8 cellular contexts compared by ENCODE assay signal in genomic region chr6:144055121-144055931, GRCh38. TPM values are rescaled to one million over a fixed set of nuclear protein-coding genes. Genes with fewer than 3 reads are reported as not detected.
DNase-seq lines count a peak whose midpoint lies in the region; ATAC-seq and TF ChIP-seq lines count a peak whose summit lies in the region.

No MANE protein-coding gene starts in this region.

- WGBS in transverse colon (ENCODE audit: low coverage in 1 of 2), 2 donors, result 10 to 32% methylated on average over 3 to 6 of the region's 6 CpGs

- intact Hi-C loops in transverse colon (cut with DNase I; ENCODE audit: low total_unique reads), result no loop called here

- TF ChIP-seq CTCF in astrocyte of the cerebellum (IDR thresholded peaks at IDR 0.05; ENCODE audit: low read depth, low read length, missing control alignments) (no peak), transverse colon (IDR thresholded peaks at IDR 0.05) (no peak)

- DNase-seq in Daoy (ENCODE audit: low read depth) (peak; percentile 20), KG1 (lab: John Stamatoyannopoulos, UW) (peak; percentile 17), astrocyte of the cerebellum (ENCODE audit: low read depth) (peak; percentile 11), transverse colon (no peak), caudate nucleus (lab: John Stamatoyannopoulos, UW) (no peak), DMS114 treated with DMSO at 0.1 percent for 48 hours (lab: John Stamatoyannopoulos, UW; ENCODE audit: unreplicated experiment) (no peak), SIG-M5 treated with dmso at 0.1 percent for 504 hours (lab: John Stamatoyannopoulos, UW; ENCODE audit: unreplicated experiment) (no peak)

- in situ Hi-C loops in astrocyte of the cerebellum (cut with HindIII; ENCODE audit: low sequenced_read_pairs) (no loop called here), transverse colon (cut with MboI; ENCODE audit: low pct_ligation_motif_present in 1 of 4, low pct_unique_long_range_greater_than_20kb in 1 of 4, low sequenced_read_pairs in 3 of 4) (no loop called here)

- H3K4me1 ChIP-seq in transverse colon, result peaks cover 0 to 13% (median 10%) of the 10 kb centered on the region in 4 donors

- TF ChIP-seq POLR2A in transverse colon (IDR thresholded peaks at IDR 0.05), result no peak

- ATAC-seq in GM21447 (IDR thresholded peaks at IDR 0.05; ENCODE audit: unreplicated experiment), result peak; percentile 89

- H3K27ac ChIP-seq in transverse colon (peak overlapping the region; percentile 53 to 78 (median 63)), caudate nucleus (ENCODE audit: low read depth, low read length) (no peak overlapping the region)

- H3K4me3 ChIP-seq in astrocyte of the cerebellum (ENCODE audit: low read depth, low read length) (no peak overlapping the region), transverse colon (peak overlapping the region in 2 of 4 donors; percentile 6 to 24)

- H3K9me3 ChIP-seq in transverse colon, result no peaks in the 10 kb centered on the region

- no peaks in the 10 kb centered on the region for H3K36me3 ChIP-seq in transverse colon

- no peak for TF ChIP-seq EP300 in transverse colon (IDR thresholded peaks at IDR 0.05; ENCODE audit: low read depth)

- no peaks in the 10 kb centered on the region for H3K27me3 ChIP-seq in transverse colon

RNA-seq across cellular contexts. Expression of gene SF3B5, which starts 40.0 kb away (rescaled TPM):
- total RNA-seq in Daoy (2014; rRNA removed; shearing (Covaris generic)), result 200 TPM in 2 replicates
- 100 to 1,000 TPM in 2 of 4 donors, 10 to 100 TPM in 2; 60.2 to 187 (median 101) TPM for total RNA-seq in transverse colon

RNA-seq across cellular contexts. Expression of gene PLAGL1, which starts 47.3 kb away (rescaled TPM):
- 2.6 and 5.5 TPM in 2 replicates for total RNA-seq in Daoy (2014; rRNA removed; shearing (Covaris generic))
- total RNA-seq in transverse colon, result 100 to 1,000 TPM in 1 of 4 donors, 10 to 100 TPM in 3; 45.3 to 133 (median 50.4) TPM

Comparison
In these comparisons a context has a peak if more than half of its experiments do, and no peak if none do; other contexts are left out.
1. DNase-seq: peak in Daoy (single experiment), KG1 (single experiment) and astrocyte of the cerebellum (single experiment); none in transverse colon (single experiment), caudate nucleus (0 of 61), DMS114 treated with DMSO at 0.1 percent for 48 hours (single experiment) and SIG-M5 treated with dmso at 0.1 percent for 504 hours (single experiment).